ENCODE assay signal across 12 cellular contexts in the genomic region with DNA sequence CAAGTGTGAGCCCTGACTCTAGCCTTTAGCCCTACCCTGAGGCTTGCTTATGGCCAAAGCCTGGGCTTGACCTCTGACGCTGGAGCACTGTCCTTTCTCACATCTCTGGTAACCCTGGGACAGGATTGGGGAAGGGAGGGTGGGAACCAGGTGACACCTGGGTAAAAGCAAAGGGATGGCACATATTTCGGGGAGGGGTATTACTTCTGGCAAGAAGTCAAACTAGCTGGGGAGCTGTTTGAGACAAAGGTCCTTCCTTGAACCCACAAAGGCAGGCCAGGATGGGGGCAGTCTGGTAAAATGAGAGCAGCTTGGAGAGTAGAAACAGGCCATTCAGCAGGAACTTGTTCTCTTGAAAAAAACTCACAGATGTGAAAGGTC. TPM values are rescaled to one million over a fixed set of nuclear protein-coding genes. Genes with fewer than 3 reads are reported as not detected.
A peak's percentile ranks its signal among the peaks of the same experiment; 100 is the strongest.
DNase-seq lines count a peak whose midpoint lies in the region; ATAC-seq and TF ChIP-seq lines count a peak whose summit lies in the region.
"Had no signal": no experiment of that assay in that cellular context is flagged by ENCODE, and none has a peak within 500 bp of the region (broad histone marks: within the 10 kb centered on the region; RNA-seq: fewer than 3 reads in every experiment).

No MANE protein-coding gene starts in this region.

- BruUV-seq in PC-9 (replicated peaks; lab: Mats Ljungman, UMichigan), result no TSS peak

- peaks cover 0 to 4% (median 1%) of the 10 kb centered on the region in 3 donors for H3K27me3 Mint-ChIP-seq in CD14-positive monocyte (ENCODE audit: low read depth in 3 of 3)

- peak overlapping the region; percentile 62 to 87 (median 79) for H3K27ac Mint-ChIP-seq in CD14-positive monocyte

- H3K27ac ChIP-seq in PC-9 (peak overlapping the region; percentile 74), epithelial cell of prostate (peak overlapping the region; percentile 91), prostate gland (peak overlapping the region; percentile 15 to 44)
- H3K27ac ChIP-seq: HL-60 had no signal

- H3K4me1 Mint-ChIP-seq in CD14-positive monocyte, result peaks cover 72% of the 10 kb centered on the region

- DNase-seq in CD14-positive monocyte (ENCODE audit: low spot score), result no peak
- DNase-seq in PC-9, result no peak
- no peak for DNase-seq in epithelial cell of prostate (ENCODE audit: low read depth, low spot score)
- no peak for DNase-seq in prostate gland (ENCODE audit: low spot score)
- no peak for DNase-seq in cerebellum (ENCODE audit: low spot score)
- no peak for DNase-seq in NCI-H2196 (lab: John Stamatoyannopoulos, UW; ENCODE audit: unreplicated experiment)

- H3K4me1 ChIP-seq in PC-9 (replicated peaks; ENCODE audit: insufficient read depth) (peaks cover 63% of the 10 kb centered on the region), prostate gland (replicated peaks) (peaks cover 3% of the 10 kb centered on the region)

- no peak for TF ChIP-seq POLR2A in prostate gland (IDR thresholded peaks at IDR 0.05)

- TF ChIP-seq CTCF in CD14-positive monocyte (IDR thresholded peaks at IDR 0.05) (no peak), PC-9 (conservative IDR thresholded peaks at IDR 0.05) (no peak), prostate gland (IDR thresholded peaks at IDR 0.05) (no peak)

- H3K36me3 Mint-ChIP-seq in CD14-positive monocyte, result peaks cover 28 to 36% of the 10 kb centered on the region in 2 donors
- H3K36me3 Mint-ChIP-seq: WTC11 had no signal

- peaks cover 25% of the 10 kb centered on the region for H3F3A ChIP-seq in PC-9 (ENCODE audit: insufficient read depth, low read depth)

- H3K4me3 Mint-ChIP-seq in CD14-positive monocyte, result peak overlapping the region in 1 of 2 donors; percentile 15

- H3K79me2 ChIP-seq in PC-9 (ENCODE audit: low read depth), result peaks cover 53% of the 10 kb centered on the region

- CTCF ChIA-PET in PC-9 (lab: Charles Lee), result no interaction called here

- H3K4me3 ChIP-seq in PC-9 (no peak overlapping the region), prostate gland (no peak overlapping the region)

- H4K20me1 ChIP-seq in PC-9 (ENCODE audit: insufficient read depth), result no peaks in the 10 kb centered on the region

- peaks cover 0 to 1% (median 0%) of the 10 kb centered on the region in 7 donors for H3K9me3 Mint-ChIP-seq in CD14-positive monocyte
- H3K9me3 Mint-ChIP-seq: WTC11 had no signal

- H3K4me2 ChIP-seq in PC-9, result peak overlapping the region; percentile 98

- 88% methylated on average over 2 of the region's 2 CpGs for WGBS in prostate gland

- POLR2A ChIA-PET in PC-9 (lab: Charles Lee; ENCODE audit: unreplicated experiment), result interaction anchor here (0.6 to 1.0 kb wide), 4 partner anchors 10 to 447 kb away, joined by 3 to 12 read pairs (median 5); a partner anchor contains a TSS

- H3K27me3 ChIP-seq in PC-9 (ENCODE audit: insufficient read depth, low read depth), result no peaks in the 10 kb centered on the region
- no peaks in the 10 kb centered on the region for H3K27me3 ChIP-seq in prostate gland (replicated peaks; ENCODE audit: insufficient read depth)

- intact Hi-C loops in CD14-positive monocyte (cut with micrococcal nuclease), result loop anchor here in 1 of 2 donors (10.0 kb wide), 1 partner anchor 100 kb away; a partner anchor contains a TSS
- intact Hi-C loops in PC-9 (cut with micrococcal nuclease; ENCODE audit: unreplicated experiment), result loop anchor here (5.0 to 10.0 kb wide), 2 partner anchors 188 to 720 kb away; a partner anchor contains a TSS
- intact Hi-C loops in prostate gland (cut with DNase I), result loop anchor here (5.0 kb wide), 1 partner anchor 78 kb away; no protein-coding TSS in a partner anchor

- H3K9me2 ChIP-seq in PC-9 (ENCODE audit: insufficient read depth), result no peaks in the 10 kb centered on the region

- no peak for ATAC-seq in GM21360 (IDR thresholded peaks at IDR 0.05; ENCODE audit: unreplicated experiment)
- ATAC-seq in GM21447 (IDR thresholded peaks at IDR 0.05; ENCODE audit: unreplicated experiment), result no peak

- H2AFZ ChIP-seq in PC-9, result no peak overlapping the region

- H3K36me3 ChIP-seq in PC-9 (ENCODE audit: low read depth), result peaks cover 13% of the 10 kb centered on the region
- H3K36me3 ChIP-seq in prostate gland, result peaks cover 0 to 4% of the 10 kb centered on the region in 2 donors

- H3K9me3 ChIP-seq in PC-9 (ENCODE audit: insufficient read depth, low read depth) (no peaks in the 10 kb centered on the region), prostate gland (no peaks in the 10 kb centered on the region)

RNA-seq across cellular contexts. Expression of a gene that starts 2.0 kb away (rescaled TPM):
- polyA plus RNA-seq in CD14-positive monocyte, result 1 to 10 TPM; 5.3 to 6.1 TPM
- total RNA-seq in PC-9 (2021) (33.9 and 35.2 TPM in 2 replicates), prostate gland (10 to 100 TPM; 19.4 to 19.7 TPM), cerebellum (5.2 TPM)

RNA-seq across cellular contexts. Expression of a gene that starts 10.5 kb away (rescaled TPM):
- polyA plus RNA-seq in CD14-positive monocyte, result 10 to 100 TPM; 38.2 to 38.6 TPM
- total RNA-seq in PC-9 (2021) (103 and 112 TPM in 2 replicates), prostate gland (10 to 100 TPM; 28.1 to 37.8 TPM), cerebellum (23.3 TPM)

RNA-seq across cellular contexts. Expression of a gene that starts 53.6 kb away (rescaled TPM):
- polyA plus RNA-seq in CD14-positive monocyte, result 10 to 100 TPM; 33.4 to 45.4 TPM
- total RNA-seq in PC-9 (2021) (47.0 and 50.3 TPM in 2 replicates), prostate gland (10 to 100 TPM; 52.2 to 71.3 TPM), cerebellum (32.7 TPM)

RNA-seq across cellular contexts. Expression of a gene that starts 57.1 kb away (rescaled TPM):
- not detected for polyA plus RNA-seq in CD14-positive monocyte
- total RNA-seq in PC-9 (2021) (0.45 TPM in 1 of 2 replicates, not detected in the other), prostate gland (10 to 100 TPM in 1 of 2 donors, not detected in 1; 30.6 TPM), cerebellum (not detected)
- total RNA-seq: lower leg skin, M059J had no signal

Comparison
In these comparisons a context has a peak if more than half of its experiments do, and no peak if none do; other contexts are left out.
1. H3K27ac ChIP-seq: peak in every context shown above with its lines; median percentile 91 in epithelial cell of prostate; 74 in PC-9; 30 in prostate gland.